In the genomic region with DNA sequence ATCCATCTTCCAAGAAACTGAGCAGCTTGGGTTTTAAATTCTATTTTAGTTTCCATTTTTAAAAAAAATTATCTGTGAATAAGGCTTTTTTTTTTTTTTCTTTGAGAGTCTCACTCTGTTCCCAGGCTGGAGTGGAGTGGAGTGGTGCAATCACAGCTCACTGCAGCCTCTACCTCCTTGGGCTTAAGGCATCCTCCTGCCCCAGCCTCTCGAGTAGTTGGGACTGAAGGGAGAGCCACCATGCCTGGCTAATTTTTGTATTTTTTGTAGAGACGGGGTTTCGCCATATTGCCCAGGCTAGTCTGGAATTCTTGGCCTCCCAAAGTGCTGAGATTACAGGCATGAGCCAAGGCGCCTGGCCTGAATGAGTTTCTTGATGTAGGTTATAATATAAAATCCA, we compare ENCODE assay signal across 11 cellular contexts. TPM values are rescaled to one million over a fixed set of nuclear protein-coding genes. Genes with fewer than 3 reads are reported as not detected.
A peak's percentile ranks its signal among the peaks of the same experiment; 100 is the strongest.
DNase-seq lines count a peak whose midpoint lies in the region; TF ChIP-seq lines count a peak whose summit lies in the region.
"Had no signal": no experiment of that assay in that cellular context is flagged by ENCODE, and none has a peak within 500 bp of the region (broad histone marks: within the 10 kb centered on the region; RNA-seq: fewer than 3 reads in every experiment).

No MANE protein-coding gene starts in this region.

- H3K79me2 ChIP-seq in DOHH2 (ENCODE audit: control insufficient read depth, low read length) (peaks cover 95% of the 10 kb centered on the region), MM.1S (ENCODE audit: low read length) (peaks cover 91% of the 10 kb centered on the region)

- H3K4me2 ChIP-seq in DOHH2 (ENCODE audit: low read length), result peak overlapping the region; percentile 81
- H3K4me2 ChIP-seq in MM.1S (ENCODE audit: low read depth, low read length), result peak overlapping the region; percentile 79

- H3K4me1 Mint-ChIP-seq in chondrocyte (ENCODE audit: low read depth) (peaks cover 41% of the 10 kb centered on the region), nephron progenitor cell (peaks cover 52% of the 10 kb centered on the region)

- no peaks in the 10 kb centered on the region for H3K9me3 ChIP-seq in DOHH2 (ENCODE audit: control insufficient read depth, insufficient read depth, low read length)
- H3K9me3 ChIP-seq in MM.1S (replicated peaks; ENCODE audit: insufficient read depth, low read length), result no peaks in the 10 kb centered on the region
- H3K9me3 ChIP-seq: heart right ventricle, right atrium auricular region had no signal

- intact Hi-C loops in head of caudate nucleus (cut with DNase I), result loop anchor here (5.0 kb wide), 2 partner anchors 145 to 580 kb away; a partner anchor contains a TSS

- no peaks in the 10 kb centered on the region for H3K27me3 ChIP-seq in DOHH2 (ENCODE audit: control insufficient read depth, low read length)
- H3K27me3 ChIP-seq in MM.1S (replicated peaks; ENCODE audit: insufficient read depth, low read length), result no peaks in the 10 kb centered on the region
- H3K27me3 ChIP-seq: heart right ventricle, right atrium auricular region had no signal

- H3K27me3 Mint-ChIP-seq in chondrocyte (ENCODE audit: low read depth), result no peaks in the 10 kb centered on the region
- peaks cover 3% of the 10 kb centered on the region for H3K27me3 Mint-ChIP-seq in nephron progenitor cell (ENCODE audit: low read depth, poor library complexity)

- DNase-seq in MM.1S, result no peak
- DNase-seq in chondrocyte (ENCODE audit: low spot score), result no peak
- DNase-seq in nephron progenitor cell, result no peak
- no peak for DNase-seq in head of caudate nucleus
- DNase-seq in NCI-H187 (lab: John Stamatoyannopoulos, UW), result no peak
- DNase-seq in cerebellar nuclear complex (lab: John Stamatoyannopoulos, UW), result no peak
- no peak for DNase-seq in NCI-H748 (lab: John Stamatoyannopoulos, UW; ENCODE audit: unreplicated experiment)
- DNase-seq: heart right ventricle, NCI-H1092 had no signal

- H4K20me1 ChIP-seq in DOHH2 (ENCODE audit: control insufficient read depth, insufficient read depth, low read depth, low read length), result peaks cover 35% of the 10 kb centered on the region
- peaks cover 45% of the 10 kb centered on the region for H4K20me1 ChIP-seq in MM.1S (ENCODE audit: insufficient read depth, low read length)

- peak overlapping the region; percentile 97; the same call in 1 of the 2 replicates for H3K9ac ChIP-seq in MM.1S (ENCODE audit: low read length)

- H3F3A ChIP-seq in DOHH2 (ENCODE audit: control insufficient read depth, insufficient read depth), result peaks cover 19% of the 10 kb centered on the region
- H3F3A ChIP-seq in MM.1S (ENCODE audit: insufficient read depth, low read length), result peaks cover 20% of the 10 kb centered on the region

- H3K9me2 ChIP-seq in DOHH2 (replicated peaks; ENCODE audit: control insufficient read depth, low read length) (no peaks in the 10 kb centered on the region), MM.1S (replicated peaks; ENCODE audit: insufficient read depth, low read length) (no peaks in the 10 kb centered on the region)

- H3K27ac Mint-ChIP-seq in chondrocyte (ENCODE audit: unreplicated experiment) (peak overlapping the region; percentile 97), nephron progenitor cell (no peak overlapping the region)

- H3K4me1 ChIP-seq in DOHH2 (ENCODE audit: control insufficient read depth, low read length), result peaks cover 61% of the 10 kb centered on the region
- peaks cover 10% of the 10 kb centered on the region; the same call in 1 of the 2 replicates for H3K4me1 ChIP-seq in MM.1S (ENCODE audit: low read length)

- peak overlapping the region; percentile 98 for H3K4me3 ChIP-seq in DOHH2 (ENCODE audit: low read length)
- peak overlapping the region; percentile 90 for H3K4me3 ChIP-seq in MM.1S (ENCODE audit: low read length)

- H3K36me3 ChIP-seq in DOHH2 (ENCODE audit: control insufficient read depth, low read length) (peaks cover 84% of the 10 kb centered on the region), MM.1S (replicated peaks; ENCODE audit: insufficient read depth, low read length) (peaks cover 6% of the 10 kb centered on the region)

- H3K27ac ChIP-seq in DOHH2 (ENCODE audit: low read depth, low read length) (no peak overlapping the region), MM.1S (ENCODE audit: low read length) (no peak overlapping the region)

- H3K4me3 Mint-ChIP-seq in chondrocyte (ENCODE audit: unreplicated experiment) (peak overlapping the region; percentile 99), nephron progenitor cell (peak overlapping the region; percentile 100)

- H2AFZ ChIP-seq in MM.1S (ENCODE audit: low read length), result no peak overlapping the region

- H3K36me3 Mint-ChIP-seq in chondrocyte (ENCODE audit: low read depth), result peaks cover 18% of the 10 kb centered on the region
- peaks cover 64% of the 10 kb centered on the region for H3K36me3 Mint-ChIP-seq in nephron progenitor cell (ENCODE audit: low read depth)

- H3K9me3 Mint-ChIP-seq in chondrocyte (ENCODE audit: low read depth) (no peaks in the 10 kb centered on the region), nephron progenitor cell (no peaks in the 10 kb centered on the region)

- TF ChIP-seq CTCF in DOHH2 (IDR thresholded peaks at IDR 0.05; ENCODE audit: low read depth, low read length, poor library complexity, severe bottlenecking) (no peak), MM.1S (IDR thresholded peaks at IDR 0.05; ENCODE audit: low read length) (no peak), chondrocyte (IDR thresholded peaks at IDR 0.05) (no peak), nephron progenitor cell (IDR thresholded peaks at IDR 0.05) (no peak)

RNA-seq across cellular contexts. Expression of a gene that starts 1.4 kb away (rescaled TPM):
- total RNA-seq in chondrocyte, result 32.2 to 33.6 TPM (median 33.1 TPM) in 3 replicates

RNA-seq across cellular contexts. Expression of a gene that starts 1.6 kb away (rescaled TPM):
- total RNA-seq in chondrocyte, result 206 to 325 TPM (median 211 TPM) in 3 replicates

RNA-seq across cellular contexts. Expression of a gene that starts 58.0 kb away (rescaled TPM):
- 124 to 177 TPM (median 127 TPM) in 3 replicates for total RNA-seq in chondrocyte
